ENCODE assay signal across 9 cellular contexts in genomic region chr1:63512584-63512983, GRCh38.
"Had no signal": no experiment of that assay in that cellular context is flagged by ENCODE, and none has a peak within 500 bp of the region (broad histone marks: within the 10 kb centered on the region; RNA-seq: fewer than 3 reads in every experiment).

No MANE protein-coding gene starts in this region.

- H3K4me3 Mint-ChIP-seq: GM23338, HFFc6 had no signal

- H3K4me3 ChIP-seq: GM23338, HAP-1, K562 had no signal

- H2AFZ ChIP-seq: GM23338 had no signal

- DNase-seq: H7, HFFc6, IMR-90 had no signal

- FAIRE-seq: H1, HTR-8/SVneo, K562 had no signal

- H3K27ac Mint-ChIP-seq: GM23338, HFFc6 had no signal

- H3K9me3 ChIP-seq: HAP-1 had no signal

- ATAC-seq: GM23338, HCT116, K562 had no signal

- H3K4me2 ChIP-seq: GM23338 had no signal

- H3K4me1 Mint-ChIP-seq: GM23338 had no signal

- H3K9me3 Mint-ChIP-seq: HFFc6 had no signal
